Comparison of ENCODE assay signal across 15 cellular contexts in genomic region chr5:17105744-17106450, GRCh38.
DNase-seq lines count a peak whose midpoint lies in the region; ATAC-seq, FAIRE-seq and TF ChIP-seq lines count a peak whose summit lies in the region.
"Had no signal": no experiment of that assay in that cellular context is flagged by ENCODE, and none has a peak within 500 bp of the region (broad histone marks: within the 10 kb centered on the region; RNA-seq: fewer than 3 reads in every experiment).

No MANE protein-coding gene starts in this region.

- peak overlapping the region; percentile 7 for H3K27ac Mint-ChIP-seq in endothelial cell (ENCODE audit: unreplicated experiment)
- H3K27ac Mint-ChIP-seq: activated T-helper 2 cell treated with anti-CD3 and anti-CD28 coated beads, Interferon-gamma antibody, Interleukin-2, Interleukin-4, amounts not matched to agents 10 μg/mL and 5 μg/mL and 100 μg/mL, durations not matched to agents 14 hours and 24 hours and 36 hours; brain had no signal

- FAIRE-seq in keratinocyte (lab: Jason Lieb, UNC) (peak; percentile 67), GM19239 (lab: Jason Lieb, UNC) (no peak)

- no peaks in the 10 kb centered on the region for H3K36me3 ChIP-seq in keratinocyte (ENCODE audit: control insufficient read depth in 2 of 2, extremely low read depth in 1 of 2, insufficient read depth in 2 of 2, low read length in 2 of 2)
- H3K36me3 ChIP-seq: BE2C, upper lobe of left lung had no signal

- DNase-seq in AG08395 (ENCODE audit: low spot score), result peak; percentile 89
- DNase-seq in LHCN-M2 (ENCODE audit: low read depth), result peak; percentile 43
- DNase-seq in endothelial cell (ENCODE audit: low spot score), result no peak
- no peak for DNase-seq in keratinocyte (ENCODE audit: low read depth, low spot score)
- DNase-seq in GM19239 (ENCODE audit: insufficient read length, low spot score), result no peak
- DNase-seq: activated CD4-positive, alpha-beta T cell treated with anti-CD3 and anti-CD28 coated beads for 48 hours; BE2C; left colon; stimulated activated CD4-positive, alpha-beta T cell treated with anti-CD3 and anti-CD28 coated beads, Interleukin-15, amount 100 ng/mL, for 24 hours; upper lobe of left lung had no signal

- H3K79me2 ChIP-seq in keratinocyte (ENCODE audit: control insufficient read depth, insufficient read depth, low read length), result no peaks in the 10 kb centered on the region

- no peaks in the 10 kb centered on the region for H3K9me1 ChIP-seq in keratinocyte (ENCODE audit: control insufficient read depth, extremely low read depth, insufficient read depth, low read length)

- peaks cover 18% of the 10 kb centered on the region for H3K4me1 ChIP-seq in keratinocyte (ENCODE audit: control insufficient read depth, extremely low read depth, insufficient read depth, low read length)
- H3K4me1 ChIP-seq: BE2C had no signal

- H3K4me2 ChIP-seq in keratinocyte (ENCODE audit: control insufficient read depth, extremely low read depth, insufficient read depth, low read depth, low read length), result peak overlapping the region; percentile 66

- peak overlapping the region; percentile 24 for H3K27ac ChIP-seq in keratinocyte (ENCODE audit: control insufficient read depth, insufficient read depth, low read length)
- H3K27ac ChIP-seq: upper lobe of left lung had no signal

- peak overlapping the region; percentile 56 for H2AFZ ChIP-seq in keratinocyte (ENCODE audit: control insufficient read depth, low read length)

- no peaks in the 10 kb centered on the region for H3K9me3 Mint-ChIP-seq in endothelial cell (ENCODE audit: unreplicated experiment)
- H3K9me3 Mint-ChIP-seq: activated T-helper 2 cell treated with anti-CD3 and anti-CD28 coated beads, Interferon-gamma antibody, Interleukin-2, Interleukin-4, amounts not matched to agents 10 μg/mL and 5 μg/mL and 100 μg/mL, durations not matched to agents 14 hours and 24 hours and 36 hours; brain had no signal

- H3K9me3 ChIP-seq in keratinocyte (ENCODE audit: control insufficient read depth, low read depth, low read length), result no peaks in the 10 kb centered on the region
- H3K9me3 ChIP-seq: BE2C, upper lobe of left lung had no signal

- H3K36me3 Mint-ChIP-seq in endothelial cell (ENCODE audit: low read depth, unreplicated experiment), result no peaks in the 10 kb centered on the region

- H3K4me3 ChIP-seq in keratinocyte (ENCODE audit: control insufficient read depth in 2 of 3, extremely low read depth in 1 of 3, insufficient read depth in 2 of 3, low read depth in 1 of 3, low read length in 3 of 3), result no peak overlapping the region
- H3K4me3 ChIP-seq: upper lobe of left lung had no signal

- H3K4me3 Mint-ChIP-seq in endothelial cell (ENCODE audit: unreplicated experiment), result no peak overlapping the region
- H3K4me3 Mint-ChIP-seq: brain had no signal

- H3K27me3 ChIP-seq in keratinocyte (ENCODE audit: control insufficient read depth, extremely low read depth, insufficient read depth, low read length), result no peaks in the 10 kb centered on the region
- H3K27me3 ChIP-seq: BE2C, upper lobe of left lung had no signal

- no peak for TF ChIP-seq CTCF in endothelial cell (IDR thresholded peaks at IDR 0.05; ENCODE audit: unreplicated experiment)
- TF ChIP-seq CTCF in keratinocyte (optimal IDR thresholded peaks at IDR 0.05 in 1 of 3, IDR thresholded peaks at IDR 0.05 in 1 of 3, conservative IDR thresholded peaks at IDR 0.05 in 1 of 3; ENCODE audit: extremely low read depth in 1 of 3, insufficient read depth in 2 of 3, low read length in 3 of 3), result no peak

- no peaks in the 10 kb centered on the region for H4K20me1 ChIP-seq in keratinocyte (ENCODE audit: control insufficient read depth, extremely low read depth, insufficient read depth, low read length)

- no peak overlapping the region for H3K9ac ChIP-seq in keratinocyte (ENCODE audit: control insufficient read depth, extremely low read depth, insufficient read depth, low read length)

- no peaks in the 10 kb centered on the region for H3K4me1 Mint-ChIP-seq in endothelial cell (ENCODE audit: unreplicated experiment)
- H3K4me1 Mint-ChIP-seq: brain had no signal

- ATAC-seq in HG02588 (IDR thresholded peaks at IDR 0.05; ENCODE audit: unreplicated experiment) (no peak), GM18520 (IDR thresholded peaks at IDR 0.05; ENCODE audit: unreplicated experiment) (no peak), HG02763 (IDR thresholded peaks at IDR 0.05; ENCODE audit: unreplicated experiment) (no peak)
- ATAC-seq: left colon had no signal

- no peaks in the 10 kb centered on the region for H3K27me3 Mint-ChIP-seq in endothelial cell (ENCODE audit: unreplicated experiment)
- H3K27me3 Mint-ChIP-seq: brain had no signal

- dilution Hi-C loops in keratinocyte (cut with MboI; ENCODE audit: extremely low pct_ligation_motif_present, low sequenced_read_pairs), result no loop called here

Comparison
In these comparisons a context has a peak if more than half of its experiments do, and no peak if none do; other contexts are left out.
1. DNase-seq: peak in AG08395 (single experiment) and LHCN-M2 (single experiment); none in endothelial cell (single experiment), keratinocyte (single experiment) and GM19239 (single experiment).